ENCODE assay signal across 1 cellular context in the genomic region with DNA sequence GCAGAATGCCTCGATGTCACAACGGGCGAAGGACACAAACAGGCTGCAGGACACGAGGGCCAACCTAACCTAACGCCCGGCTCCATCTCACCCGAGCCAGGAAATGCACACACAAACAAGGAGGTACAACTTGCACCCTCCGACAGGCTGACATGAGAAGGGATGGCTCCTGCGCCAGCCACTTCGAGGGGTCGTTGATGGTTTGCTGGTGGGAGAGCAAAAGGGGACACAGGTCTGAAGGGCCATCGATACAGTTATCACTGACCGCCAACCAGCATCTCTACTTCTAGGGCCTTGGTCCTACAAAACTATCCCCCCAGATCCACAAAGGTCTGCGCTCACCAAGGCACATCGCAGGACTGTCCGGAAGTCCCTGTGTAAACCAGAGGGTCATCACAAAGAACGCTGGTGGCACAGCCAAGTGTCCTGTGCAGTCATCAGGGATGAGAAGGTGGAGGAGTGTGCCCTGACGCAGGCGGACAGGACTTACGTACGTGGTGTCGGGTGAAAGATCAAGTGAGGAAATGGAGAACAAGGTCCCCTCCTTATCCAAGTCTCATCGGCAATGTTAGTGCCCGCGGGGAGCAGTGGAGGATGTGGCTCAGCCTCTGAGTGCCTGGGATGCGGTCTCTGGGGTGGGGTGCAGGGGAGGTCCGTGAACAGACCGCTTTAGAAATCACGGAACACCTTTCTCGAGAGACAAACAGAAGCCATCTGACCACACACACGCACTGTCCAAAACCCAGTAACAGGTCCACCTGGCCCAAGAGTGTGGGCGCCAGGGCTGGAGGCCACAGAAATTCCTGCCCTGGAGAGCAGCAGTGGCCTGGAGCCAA.
TF ChIP-seq lines count a peak whose summit lies in the region.

No MANE protein-coding gene starts in this region.

TF ChIP-seq in H1, 55 proteins besides CTCF, POLR2A, EP300 and RAD21:
- TF ChIP-seq POU5F1 (IDR thresholded peaks at IDR 0.05; ENCODE audit: low read depth, low read length) (no peak), RFX5 (IDR thresholded peaks at IDR 0.05; ENCODE audit: borderline replicate concordance, low read depth, low read length) (no peak), GTF2F1 (IDR thresholded peaks at IDR 0.05; ENCODE audit: borderline replicate concordance, low read depth, low read length) (no peak), TEAD4 (IDR thresholded peaks at IDR 0.05; ENCODE audit: low read depth, low read length) (no peak), TCF12 (IDR thresholded peaks at IDR 0.05; ENCODE audit: low read depth, low read length) (no peak), GABPA (IDR thresholded peaks at IDR 0.05; ENCODE audit: borderline replicate concordance, insufficient read depth, low read length) (no peak), CREB1 (IDR thresholded peaks at IDR 0.05) (no peak), CEBPB (IDR thresholded peaks at IDR 0.05; ENCODE audit: low read depth, low read length) (no peak), PHF8 (conservative IDR thresholded peaks at IDR 0.05; ENCODE audit: low read depth, low read length) (no peak)
- TF ChIP-seq, protein P1, sequence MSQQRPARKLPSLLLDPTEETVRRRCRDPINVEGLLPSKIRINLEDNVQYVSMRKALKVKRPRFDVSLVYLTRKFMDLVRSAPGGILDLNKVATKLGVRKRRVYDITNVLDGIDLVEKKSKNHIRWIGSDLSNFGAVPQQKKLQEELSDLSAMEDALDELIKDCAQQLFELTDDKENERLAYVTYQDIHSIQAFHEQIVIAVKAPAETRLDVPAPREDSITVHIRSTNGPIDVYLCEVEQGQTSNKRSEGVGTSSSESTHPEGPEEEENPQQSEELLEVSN (IDR thresholded peaks at IDR 0.05) = no peak
